In genomic region chrX:109472939-109473713, GRCh38 we compare ENCODE assay signal across 8 cellular contexts. TPM values are rescaled to one million over a fixed set of nuclear protein-coding genes. Genes with fewer than 3 reads are reported as not detected.
DNase-seq lines count a peak whose midpoint lies in the region; ATAC-seq and TF ChIP-seq lines count a peak whose summit lies in the region.
"Had no signal": no experiment of that assay in that cellular context is flagged by ENCODE, and none has a peak within 500 bp of the region (broad histone marks: within the 10 kb centered on the region; RNA-seq: fewer than 3 reads in every experiment).

No MANE protein-coding gene starts in this region.

- no peak overlapping the region for H3K4me3 ChIP-seq in naive thymus-derived CD4-positive, alpha-beta T cell (ENCODE audit: low read length)
- no peak overlapping the region for H3K4me3 ChIP-seq in Peyer's patch
- H3K4me3 ChIP-seq: SK-N-MC had no signal

- DNase-seq in GM13977 (ENCODE audit: low spot score) = peak; percentile 6
- peak; percentile 59 for DNase-seq in LHCN-M2 (ENCODE audit: low read depth)
- peak; percentile 27 for DNase-seq in amniotic epithelial cell (ENCODE audit: low read depth)
- DNase-seq in naive thymus-derived CD4-positive, alpha-beta T cell = no peak
- DNase-seq in Peyer's patch = no peak
- no peak for DNase-seq in mesenteric fat pad (ENCODE audit: low spot score)
- DNase-seq in left lobe of liver (ENCODE audit: low spot score) = no peak

- H3K27me3 Mint-ChIP-seq in naive thymus-derived CD4-positive, alpha-beta T cell = peaks cover 0 to 4% (median 0%) of the 10 kb centered on the region in 5 donors

- H3K9me3 ChIP-seq in naive thymus-derived CD4-positive, alpha-beta T cell (ENCODE audit: control insufficient read depth in 2 of 3, low read length in 3 of 3) = no peaks in the 10 kb centered on the region
- H3K9me3 ChIP-seq in Peyer's patch = no peaks in the 10 kb centered on the region

- in situ Hi-C loops in GM13977 (cut with MboI; ENCODE audit: low pct_unique_long_range_greater_than_20kb, low sequenced_read_pairs, unreplicated experiment) = no loop called here

- intact Hi-C loops in naive thymus-derived CD4-positive, alpha-beta T cell (cut with micrococcal nuclease) = loop anchor here in 1 of 2 donors (10.0 kb wide), 1 partner anchor 1248 kb away; no protein-coding TSS in a partner anchor

- H3K4me1 ChIP-seq in naive thymus-derived CD4-positive, alpha-beta T cell (ENCODE audit: control insufficient read depth in 2 of 2, insufficient read depth in 2 of 2, low read length in 2 of 2) = no peaks in the 10 kb centered on the region
- no peaks in the 10 kb centered on the region for H3K4me1 ChIP-seq in Peyer's patch

- no peaks in the 10 kb centered on the region for H3K36me3 ChIP-seq in naive thymus-derived CD4-positive, alpha-beta T cell (ENCODE audit: control insufficient read depth in 2 of 3, insufficient read depth in 3 of 3, low read length in 3 of 3)
- no peaks in the 10 kb centered on the region for H3K36me3 ChIP-seq in Peyer's patch

- no peak for TF ChIP-seq POLR2A in Peyer's patch (IDR thresholded peaks at IDR 0.05)

- peak; percentile 30 for TF ChIP-seq CTCF in GM13977 (IDR thresholded peaks at IDR 0.05; ENCODE audit: extremely low read depth, insufficient read depth, missing control alignments)
- no peak for TF ChIP-seq CTCF in Peyer's patch (IDR thresholded peaks at IDR 0.05)

- peaks cover 3 to 10% (median 7%) of the 10 kb centered on the region in 7 donors for H3K4me1 Mint-ChIP-seq in naive thymus-derived CD4-positive, alpha-beta T cell

- CTCF ChIA-PET in naive thymus-derived CD4-positive, alpha-beta T cell (lab: Charles Lee) = interaction anchor here (0.6 to 1.2 kb wide), 2 partner anchors 8 to 17 kb away, joined by 3 read pairs; no protein-coding TSS in a partner anchor

- H3K4me3 Mint-ChIP-seq in naive thymus-derived CD4-positive, alpha-beta T cell = no peak overlapping the region

- no peaks in the 10 kb centered on the region for H3K9me3 Mint-ChIP-seq in naive thymus-derived CD4-positive, alpha-beta T cell

- no peaks in the 10 kb centered on the region for H3K27me3 ChIP-seq in naive thymus-derived CD4-positive, alpha-beta T cell (ENCODE audit: control insufficient read depth in 2 of 2, insufficient read depth in 2 of 2, low read length in 2 of 2)
- H3K27me3 ChIP-seq in Peyer's patch = no peaks in the 10 kb centered on the region

- POLR2A ChIA-PET in naive thymus-derived CD4-positive, alpha-beta T cell (lab: Charles Lee) = no interaction called here

- no peaks in the 10 kb centered on the region for H3K36me3 Mint-ChIP-seq in naive thymus-derived CD4-positive, alpha-beta T cell

- peak; percentile 48 for ATAC-seq in naive thymus-derived CD4-positive, alpha-beta T cell
- ATAC-seq in left lobe of liver = no peak

- H3K27ac Mint-ChIP-seq in naive thymus-derived CD4-positive, alpha-beta T cell = no peak overlapping the region

- H3K27ac ChIP-seq in naive thymus-derived CD4-positive, alpha-beta T cell (ENCODE audit: low read depth, low read length) = no peak overlapping the region
- no peak overlapping the region for H3K27ac ChIP-seq in Peyer's patch
- H3K27ac ChIP-seq: SK-N-MC had no signal

RNA-seq across cellular contexts. Expression of gene GUCY2F, which starts 8.8 kb away (rescaled TPM):
- total RNA-seq in LHCN-M2 (2014; rRNA removed) (0.06 TPM in 2 replicates), Peyer's patch (not detected), mesenteric fat pad (not detected), left lobe of liver (not detected)
- 0.01 TPM for polyA plus RNA-seq in LHCN-M2 (2012)
- not detected for total RNA-seq in naive thymus-derived CD4-positive, alpha-beta T cell
- not detected for polyA plus RNA-seq in naive thymus-derived CD4-positive, alpha-beta T cell

Comparison
In these comparisons a context has a peak if more than half of its experiments do, and no peak if none do; other contexts are left out.
1. DNase-seq: peak in GM13977 (single experiment), LHCN-M2 (single experiment) and amniotic epithelial cell (single experiment); none in naive thymus-derived CD4-positive, alpha-beta T cell (0 of 9), Peyer's patch (0 of 3), mesenteric fat pad (single experiment) and left lobe of liver (single experiment).